ENCODE assay signal across 1 cellular context in genomic region chr6:42050011-42050896, GRCh38.
TF ChIP-seq lines count a peak whose summit lies in the region.

TSS of gene TAF8 (plus strand) at chr6:42050524. CDS start at chr6:42050542, 18 bp downstream.

TF ChIP-seq in HCT116, 20 proteins besides CTCF, POLR2A, EP300 and RAD21 (continued from another document):
- no peak for TF ChIP-seq REST (IDR thresholded peaks at IDR 0.05; ENCODE audit: low read depth)
